ENCODE assay signal across 35 cellular contexts in genomic region chr6:165817771-165818170, GRCh38.
"Had no signal": no experiment of that assay in that cellular context is flagged by ENCODE, and none has a peak within 500 bp of the region (broad histone marks: within the 10 kb centered on the region; RNA-seq: fewer than 3 reads in every experiment).

No MANE protein-coding gene starts in this region.

- H3K4me1 ChIP-seq: Peyer's patch, SJSA1 had no signal

- ATAC-seq: activated CD8-positive, alpha-beta memory T cell treated with anti-CD3 and anti-CD28 coated beads, Interleukin-2, amount 10 ng/mL, durations not matched to agents 7 days and 5 days; PC-3 had no signal

- H3K4me3 Mint-ChIP-seq: activated CD4-positive, alpha-beta memory T cell treated with anti-CD3 and anti-CD28 coated beads, Interleukin-2, amount 10 ng/mL, durations not matched to agents 7 days and 5 days; activated CD8-positive, alpha-beta memory T cell treated with anti-CD3 and anti-CD28 coated beads, Interleukin-2, amount 10 ng/mL, durations not matched to agents 7 days and 5 days; activated naive CD8-positive, alpha-beta T cell treated with anti-CD3 and anti-CD28 coated beads for 36 hours had no signal

- H3K9me3 Mint-ChIP-seq: activated CD4-positive, alpha-beta memory T cell treated with anti-CD3 and anti-CD28 coated beads, Interleukin-2, amount 10 ng/mL, durations not matched to agents 7 days and 5 days; activated naive CD8-positive, alpha-beta T cell treated with anti-CD3 and anti-CD28 coated beads for 36 hours had no signal

- H3K9me3 ChIP-seq: Peyer's patch, SJSA1, SK-N-SH had no signal

- H3K4me3 ChIP-seq: Peyer's patch, SJSA1 had no signal

- H3K36me3 ChIP-seq: brain microvascular endothelial cell, Peyer's patch, SJSA1 had no signal

- H3K36me3 Mint-ChIP-seq: activated CD8-positive, alpha-beta memory T cell treated with anti-CD3 and anti-CD28 coated beads, Interleukin-2, amount 10 ng/mL, durations not matched to agents 7 days and 5 days; activated naive CD8-positive, alpha-beta T cell treated with anti-CD3 and anti-CD28 coated beads for 36 hours had no signal

- H3K9ac ChIP-seq: KMS-11, SK-N-SH had no signal

- DNase-seq: activated CD4-positive, alpha-beta memory T cell treated with anti-CD3 and anti-CD28 coated beads, Interleukin-2, amount 10 ng/mL, durations not matched to agents 7 days and 5 days; activated CD4-positive, alpha-beta T cell treated with anti-CD3 and anti-CD28 coated beads for 1 hour; activated CD4-positive, alpha-beta T cell treated with anti-CD3 and anti-CD28 coated beads for 48 hours; activated CD4-positive, CD25-positive, alpha-beta regulatory T cell; activated CD8-positive, alpha-beta memory T cell treated with anti-CD3 and anti-CD28 coated beads for 24 hours; activated CD8-positive, alpha-beta memory T cell treated with anti-CD3 and anti-CD28 coated beads, Interleukin-2, amount 10 ng/mL, durations not matched to agents 7 days and 5 days; activated CD8-positive, alpha-beta memory T cell treated with anti-CD3 and anti-CD28 coated beads, Interleukin-2, amount 50 U/mL, for 48 hours; activated effector memory CD4-positive, alpha-beta T cell treated with anti-CD3 and anti-CD28 coated beads, Interleukin-2, amount 50 U/mL, for 16 hours; activated naive CD4-positive, alpha-beta T cell; activated naive CD4-positive, alpha-beta T cell treated with anti-CD3 and anti-CD28 coated beads, Interleukin-2, amount 50 U/mL, for 16 hours; activated naive CD8-positive, alpha-beta T cell treated with anti-CD3 and anti-CD28 coated beads for 36 hours; activated T-cell treated with anti-CD3 and anti-CD28 coated beads, Interleukin-2, amount 50 U/mL, for 48 hours; amniotic stem cell; aorta; brain microvascular endothelial cell; central memory CD4-positive, alpha-beta T cell; MM.1S; MV-4-11; NCI-H1092; NCI-H1436 treated with DMSO at 0.1 percent for 48 hours; NCI-H1694 treated with DMSO at 0.1 percent for 48 hours; NCI-H2029; NCI-H345; NCI-H524 treated with DMSO at 0.1 percent for 48 hours; PC-3; Peyer's patch; RPMI8226; SHP77 treated with DMSO at 0.1 percent for 48 hours; SK-N-SH; T-helper 1 cell; T-helper 2 cell; T-helper 9 cell had no signal

- H3K4me2 ChIP-seq: KMS-11, SK-N-SH had no signal

- H3K27ac ChIP-seq: brain microvascular endothelial cell, KMS-11, Peyer's patch, SJSA1, VCaP had no signal

- H3K27ac Mint-ChIP-seq: activated CD4-positive, alpha-beta memory T cell treated with anti-CD3 and anti-CD28 coated beads, Interleukin-2, amount 10 ng/mL, durations not matched to agents 7 days and 5 days; activated CD8-positive, alpha-beta memory T cell treated with anti-CD3 and anti-CD28 coated beads, Interleukin-2, amount 10 ng/mL, durations not matched to agents 7 days and 5 days; activated naive CD8-positive, alpha-beta T cell treated with anti-CD3 and anti-CD28 coated beads for 36 hours had no signal

- H3K4me1 Mint-ChIP-seq: activated CD4-positive, alpha-beta memory T cell treated with anti-CD3 and anti-CD28 coated beads, Interleukin-2, amount 10 ng/mL, durations not matched to agents 7 days and 5 days; activated CD8-positive, alpha-beta memory T cell treated with anti-CD3 and anti-CD28 coated beads, Interleukin-2, amount 10 ng/mL, durations not matched to agents 7 days and 5 days; activated naive CD8-positive, alpha-beta T cell treated with anti-CD3 and anti-CD28 coated beads for 36 hours had no signal

- H3K27me3 ChIP-seq: Peyer's patch had no signal
